Comparison of ENCODE assay signal across 11 cellular contexts in genomic region chr21:15754640-15755039, GRCh38. TPM values are rescaled to one million over a fixed set of nuclear protein-coding genes. Genes with fewer than 3 reads are reported as not detected.
DNase-seq lines count a peak whose midpoint lies in the region; ATAC-seq and TF ChIP-seq lines count a peak whose summit lies in the region.
"Had no signal": no experiment of that assay in that cellular context is flagged by ENCODE, and none has a peak within 500 bp of the region (broad histone marks: within the 10 kb centered on the region; RNA-seq: fewer than 3 reads in every experiment).

No MANE protein-coding gene starts in this region.

- H3K27me3 ChIP-seq in OCI-LY3 (ENCODE audit: low read depth, low read length) (no peaks in the 10 kb centered on the region), neutrophil (no peaks in the 10 kb centered on the region)

- in situ Hi-C loops in GM13977 (cut with MboI; ENCODE audit: low pct_unique_long_range_greater_than_20kb, low sequenced_read_pairs, unreplicated experiment), result no loop called here

- H4K20me1 ChIP-seq in OCI-LY3 (ENCODE audit: insufficient read depth, low read length), result peaks cover 21% of the 10 kb centered on the region

- no peak for TF ChIP-seq CTCF in OCI-LY3 (IDR thresholded peaks at IDR 0.05; ENCODE audit: low read depth, low read length)
- no peak for TF ChIP-seq CTCF in neutrophil (IDR thresholded peaks at IDR 0.05)
- TF ChIP-seq CTCF in GM13977 (IDR thresholded peaks at IDR 0.05; ENCODE audit: extremely low read depth, insufficient read depth, missing control alignments), result no peak

- ATAC-seq in GM19025 (IDR thresholded peaks at IDR 0.05; ENCODE audit: low read depth, unreplicated experiment) (peak; percentile 54), esophagus mucosa (peak; percentile 70)

- no peaks in the 10 kb centered on the region for H3K9me3 ChIP-seq in OCI-LY3 (ENCODE audit: insufficient read depth, low read length)
- no peaks in the 10 kb centered on the region for H3K9me3 ChIP-seq in neutrophil

- H3K4me2 ChIP-seq in OCI-LY3 (ENCODE audit: low read length), result peak overlapping the region; percentile 77

- peak overlapping the region; percentile 48 for H3K4me3 ChIP-seq in OCI-LY3 (ENCODE audit: low read length)
- H3K4me3 ChIP-seq in neutrophil (ENCODE audit: low read depth in 1 of 2, low read length in 1 of 2), result no peak overlapping the region
- H3K4me3 ChIP-seq: skin epidermis had no signal

- H3K9ac ChIP-seq in OCI-LY3 (ENCODE audit: low read length), result no peak overlapping the region

- peaks cover 89% of the 10 kb centered on the region for H3K79me2 ChIP-seq in OCI-LY3 (ENCODE audit: low read length)

- peaks cover 8% of the 10 kb centered on the region for H3K36me3 ChIP-seq in OCI-LY3 (replicated peaks; ENCODE audit: low read depth, low read length)
- H3K36me3 ChIP-seq in neutrophil, result no peaks in the 10 kb centered on the region

- peak overlapping the region; percentile 47 for H3K27ac ChIP-seq in OCI-LY3 (ENCODE audit: low read length)
- peak overlapping the region; percentile 1 for H3K27ac ChIP-seq in neutrophil
- H3K27ac ChIP-seq: skin epidermis had no signal

- H3K4me1 ChIP-seq in OCI-LY3 (ENCODE audit: low read length), result peaks cover 30% of the 10 kb centered on the region
- peaks cover 0 to 5% of the 10 kb centered on the region in 2 experiments for H3K4me1 ChIP-seq in neutrophil (ENCODE audit: control insufficient read depth in 1 of 2, insufficient read depth in 1 of 2, low read depth in 1 of 2, low read length in 1 of 2)

- no peak for DNase-seq in T-helper 1 cell
- no peak for DNase-seq in amygdala (lab: John Stamatoyannopoulos, UW)
- DNase-seq in GM13977 (ENCODE audit: low spot score), result no peak
- no peak for DNase-seq in stimulated activated naive CD4-positive, alpha-beta T cell (lab: John Stamatoyannopoulos, UW)
- DNase-seq: NCI-H510A treated with DMSO at 0.1 percent for 48 hours; stimulated activated CD8-positive, alpha-beta memory T cell treated with anti-CD3 and anti-CD28 coated beads, Interleukin-4, amount 100 ng/mL, for 48 hours had no signal

- no peak overlapping the region for H2AFZ ChIP-seq in OCI-LY3 (ENCODE audit: low read depth, low read length)

RNA-seq across cellular contexts. Expression of gene USP25, which starts 24.9 kb away (rescaled TPM):
- 28.4 TPM for total RNA-seq in esophagus mucosa
